1 cellular context compared by ENCODE assay signal in the genomic region with DNA sequence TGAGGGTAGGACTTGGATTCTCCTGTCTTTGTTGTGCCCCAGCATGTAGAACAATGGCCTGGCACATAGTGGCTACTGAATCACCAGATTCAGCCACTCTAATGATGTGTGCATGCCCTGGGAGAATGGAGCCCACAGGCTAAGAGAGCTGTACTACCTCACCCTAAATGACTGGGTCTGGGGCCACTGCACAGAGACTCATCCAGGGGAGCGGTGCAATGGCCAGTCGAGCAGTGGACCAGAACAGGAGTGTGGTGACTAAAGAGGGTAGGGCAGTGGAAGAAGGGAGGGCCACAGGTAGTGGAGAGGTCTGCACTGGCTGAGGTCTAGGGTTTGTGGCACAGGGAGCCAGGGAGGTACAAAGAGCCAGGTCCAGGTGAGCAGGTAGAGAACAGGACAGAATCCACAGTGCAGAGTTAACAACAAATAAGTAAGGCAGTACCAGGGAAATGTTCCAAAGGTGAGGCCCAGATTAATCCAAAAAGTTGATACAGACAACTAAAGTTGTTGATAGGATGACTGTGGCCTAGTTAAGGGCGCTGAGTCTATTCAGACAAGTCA.
TF ChIP-seq lines count a peak whose summit lies in the region.

No MANE protein-coding gene starts in this region.

TF ChIP-seq in GM23338, 12 proteins besides CTCF, POLR2A, EP300 and RAD21 (continued from another document):
- TF ChIP-seq JUNB (IDR thresholded peaks at IDR 0.05; ENCODE audit: unreplicated experiment) = no peak
TF ChIP-seq in GM23338: peak in this region for 0.
